16 cellular contexts compared by ENCODE assay signal in the genomic region with DNA sequence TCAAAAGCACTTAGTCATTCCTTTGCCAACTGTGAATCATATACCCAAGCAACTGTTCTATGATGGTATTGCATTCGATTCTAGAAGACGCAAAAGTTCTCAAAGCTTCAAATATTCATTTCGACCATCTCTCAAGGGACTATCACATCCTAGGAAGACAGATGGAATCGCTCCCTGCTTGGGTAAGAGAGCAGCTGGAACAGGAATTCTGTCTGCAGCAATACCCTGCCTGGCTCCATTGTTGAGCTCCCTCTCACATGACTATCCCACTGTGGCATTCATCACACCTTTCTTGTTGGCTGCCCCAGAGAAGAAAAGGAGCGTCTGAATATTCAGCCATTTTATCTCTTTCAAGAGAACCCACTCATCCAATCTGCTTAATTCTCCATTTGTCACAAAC.
"Had no signal": no experiment of that assay in that cellular context is flagged by ENCODE, and none has a peak within 500 bp of the region (broad histone marks: within the 10 kb centered on the region; RNA-seq: fewer than 3 reads in every experiment).

No MANE protein-coding gene starts in this region.

- H3K9me3 ChIP-seq: body of pancreas, pancreas, psoas muscle, thyroid gland had no signal

- DNase-seq: activated CD4-positive, CD25-positive, alpha-beta regulatory T cell treated with anti-CD3 and anti-CD28 coated beads, Interleukin-2, amount 50 U/mL, for 72 hours; activated gamma-delta T cell treated with Interleukin-2 at 50 U/mL for 16 hours; activated T-cell treated with anti-CD3 and anti-CD28 coated beads, Interleukin-2, amount 50 U/mL, for 1 hour; body of pancreas; cortex of kidney; endodermal cell; left ventricle myocardium superior; mammary epithelial cell; pancreas; psoas muscle; right cardiac atrium; stimulated activated CD4-positive, alpha-beta T cell treated with anti-CD3 and anti-CD28 coated beads, Interleukin-12 subunit alpha, Interleukin-12 subunit beta, amount 100 ng/mL, for 4 hours; substantia nigra; thyroid gland had no signal

- H3K27me3 ChIP-seq: body of pancreas, cardiac muscle cell, pancreas, thyroid gland had no signal

- ATAC-seq: body of pancreas, left ventricle myocardium superior, pancreas, psoas muscle, right cardiac atrium had no signal

- H3K4me1 ChIP-seq: body of pancreas, pancreas, psoas muscle had no signal

- H3K36me3 ChIP-seq: cardiac muscle cell, pancreas, thyroid gland had no signal

- H3K4me3 ChIP-seq: body of pancreas, cardiac muscle cell, pancreas, psoas muscle, thyroid gland had no signal

- H3K27ac ChIP-seq: body of pancreas, cardiac muscle cell, epithelial cell of prostate, pancreas, psoas muscle, thyroid gland had no signal
